Comparison of ENCODE assay signal across 8 cellular contexts in genomic region chr11:20609727-20610707, GRCh38. TPM values are rescaled to one million over a fixed set of nuclear protein-coding genes. Genes with fewer than 3 reads are reported as not detected.
DNase-seq lines count a peak whose midpoint lies in the region; ATAC-seq, FAIRE-seq and TF ChIP-seq lines count a peak whose summit lies in the region.

No MANE protein-coding gene starts in this region.

- peak; percentile 68 to 71 for DNase-seq in A549 (ENCODE audit: low read depth in 1 of 2, low spot score in 1 of 2)
- DNase-seq in NCI-H1694 treated with DMSO at 0.1 percent for 48 hours (lab: John Stamatoyannopoulos, UW), result peak; percentile 74
- DNase-seq in T-helper 9 cell, result peak; percentile 37
- DNase-seq in astrocyte of the spinal cord (ENCODE audit: low read depth, low spot score), result peak; percentile 51
- DNase-seq in iPS DF 19.7 (ENCODE audit: low read depth, low spot score), result peak; percentile 54
- peak; percentile 36 to 65 for DNase-seq in stimulated activated CD4-positive, alpha-beta T cell treated with anti-CD3 and anti-CD28 coated beads, Interleukin-12 subunit alpha, Interleukin-12 subunit beta, amount 100 ng/mL, for 24 hours (ENCODE audit: low read depth in 2 of 2)

- peak; percentile 90 to 91 for TF ChIP-seq RAD21 in A549 (conservative IDR thresholded peaks at IDR 0.05 in 1 of 2, IDR thresholded peaks at IDR 0.05 in 1 of 2)

- TF ChIP-seq CTCF in A549 (IDR thresholded peaks at IDR 0.05) (peak; percentile 83), astrocyte of the spinal cord (IDR thresholded peaks at IDR 0.05; ENCODE audit: low read depth, low read length) (peak; percentile 98)

- ATAC-seq in A549 (peak; percentile 96 to 99), GM18508 (IDR thresholded peaks at IDR 0.05; ENCODE audit: insufficient read depth, unreplicated experiment) (peak; percentile 87), HG02970 (IDR thresholded peaks at IDR 0.05; ENCODE audit: low FRiP score, unreplicated experiment) (peak; percentile 94)

- H3K27ac ChIP-seq in A549, result no peak overlapping the region

- CTCF ChIA-PET in A549 (lab: Yijun Ruan, JAX), result interaction anchor here (0.6 to 3.6 kb wide), 38 partner anchors 9 to 1697 kb away, joined by 3 to 55 read pairs (median 4); partner anchors contain the start of gene NELL1

- WGBS in A549 (ENCODE audit: missing lambda C conversion rate), result 19% methylated on average over 18 of the region's 30 CpGs

- H3K4me2 ChIP-seq in A549, result peak overlapping the region; percentile 72

- in situ Hi-C loops in astrocyte of the spinal cord (cut with HindIII; ENCODE audit: low sequenced_read_pairs), result no loop called here

- H3K4me3 ChIP-seq in A549 (peak overlapping the region; percentile 26; the same call in 1 of the 3 replicates), astrocyte of the spinal cord (ENCODE audit: low read depth, low read length) (no peak overlapping the region)

- no peak for FAIRE-seq in A549 (lab: Jason Lieb, UNC)

- H3K9me3 ChIP-seq in A549, result no peaks in the 10 kb centered on the region

- POLR2A ChIA-PET in A549 (lab: Yijun Ruan, JAX), result interaction anchor here (1.1 kb wide), 1 partner anchor 213 kb away, joined by 3 read pairs; no protein-coding TSS in a partner anchor

- H3K4me1 ChIP-seq in A549, result 0 out of 3 replicates have a peak, but pooled peaks cover 4% of the 10 kb centered on the region

- TF ChIP-seq EP300 in A549 (IDR thresholded peaks at IDR 0.05), result no peak

- no peak for TF ChIP-seq POLR2A in A549 (IDR thresholded peaks at IDR 0.05; ENCODE audit: low read length)

TF ChIP-seq in A549, 52 proteins besides CTCF, POLR2A, EP300 and RAD21:
- TF ChIP-seq PBX3 (IDR thresholded peaks at IDR 0.05), result no peak
- no peak for TF ChIP-seq RCOR1 (IDR thresholded peaks at IDR 0.05; ENCODE audit: low read depth, low read length)
- TF ChIP-seq MAX (IDR thresholded peaks at IDR 0.05), result peak; percentile 61; the same call in 1 of the 2 replicates
- peak; percentile 77 for TF ChIP-seq SMC3 (IDR thresholded peaks at IDR 0.05)
- no peak for TF ChIP-seq NPAS2 (CRISPR knock-in tag; IDR thresholded peaks at IDR 0.05; ENCODE audit: borderline replicate concordance)
- TF ChIP-seq CBX2 (IDR thresholded peaks at IDR 0.05; ENCODE audit: borderline replicate concordance, low read depth), result no peak
- peak; percentile 34 for TF ChIP-seq ZFP36 (IDR thresholded peaks at IDR 0.05; ENCODE audit: borderline replicate concordance, partially characterized antibody)

RNA-seq across cellular contexts. Expression of gene SLC6A5, which starts 10.6 kb away (rescaled TPM):
- polyA plus RNA-seq in A549 (2011; rRNA removed), result not detected in 2 replicates
- polyA plus RNA-seq in A549 (2012; cell fraction: cytosol; rRNA removed), result not detected in 2 replicates
- not detected in 2 replicates for polyA plus RNA-seq in A549 (2012; cell fraction: nucleus; rRNA removed)
- not detected in 3 replicates for polyA plus RNA-seq in A549 (2017; fragmentation: RNase III; extraction: RNeasy Plus Mini Kit Qiagen cat#74134 plus additional on column Dnase treatment)
- polyA minus RNA-seq in A549 (2011; rRNA and poly(A)+ RNA removed), result not detected in 2 replicates

RNA-seq across cellular contexts. Expression of gene NELL1, which starts 59.4 kb away (rescaled TPM):
- polyA plus RNA-seq in A549 (2011; rRNA removed) (not detected in 2 replicates), A549 (2017; fragmentation: RNase III; extraction: RNeasy Plus Mini Kit Qiagen cat#74134 plus additional on column Dnase treatment) (not detected in 3 replicates)
- not detected in 2 replicates for polyA plus RNA-seq in A549 (2012; cell fraction: cytosol; rRNA removed)
- not detected in 2 replicates for polyA plus RNA-seq in A549 (2012; cell fraction: nucleus; rRNA removed)
- not detected in 2 replicates for polyA minus RNA-seq in A549 (2011; rRNA and poly(A)+ RNA removed)
